1 cellular context compared by ENCODE assay signal in the genomic region with DNA sequence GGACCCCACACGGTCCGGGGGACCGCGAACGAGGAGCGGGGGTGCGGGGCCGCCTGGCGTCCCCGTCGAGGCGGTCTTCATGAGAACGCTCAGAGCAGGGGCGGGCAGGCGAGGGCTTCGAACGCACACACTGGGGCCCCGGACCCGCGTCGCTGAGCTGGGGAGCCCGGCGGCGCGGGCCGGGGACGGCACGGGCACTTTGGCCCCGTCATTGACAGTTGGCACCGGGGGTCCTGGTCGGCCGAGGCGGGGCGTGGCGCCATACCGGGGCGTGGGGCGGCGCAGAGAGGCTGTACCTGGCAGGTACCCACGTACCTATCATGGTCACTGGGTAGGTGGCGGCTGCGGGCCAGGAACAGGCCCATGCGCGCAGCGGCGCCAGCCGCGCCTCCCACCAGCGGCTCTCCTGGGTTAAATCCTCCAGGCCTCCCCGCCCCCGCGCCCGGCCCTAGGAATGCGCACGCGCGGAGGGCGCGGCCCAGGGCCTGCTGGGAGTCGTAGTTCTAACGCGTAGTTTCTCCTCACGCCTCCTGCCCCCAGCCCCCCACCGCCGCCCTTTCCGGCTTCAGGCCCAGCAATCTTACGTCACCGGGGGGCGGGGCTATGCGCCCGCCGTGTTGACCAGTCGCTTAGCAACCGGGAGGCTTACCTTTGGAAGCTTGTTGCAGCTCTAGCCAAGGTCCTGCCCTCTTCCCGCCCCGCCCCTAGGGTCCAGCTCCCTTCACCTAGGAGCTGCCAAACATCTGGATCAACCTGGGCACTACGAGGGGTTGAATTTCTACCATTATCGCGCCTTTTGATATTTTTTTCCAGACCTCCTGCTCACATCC.
TF ChIP-seq lines count a peak whose summit lies in the region.

A gene (plus strand): TSS at position 628 of the 830 bp plus-strand sequence.
A gene (minus strand): TSS at position 420 of the 830 bp plus-strand sequence.

TF ChIP-seq in K562, 482 proteins besides CTCF, POLR2A, EP300 and RAD21 (continued from another document and continues in another):
- TF ChIP-seq, protein P1, sequence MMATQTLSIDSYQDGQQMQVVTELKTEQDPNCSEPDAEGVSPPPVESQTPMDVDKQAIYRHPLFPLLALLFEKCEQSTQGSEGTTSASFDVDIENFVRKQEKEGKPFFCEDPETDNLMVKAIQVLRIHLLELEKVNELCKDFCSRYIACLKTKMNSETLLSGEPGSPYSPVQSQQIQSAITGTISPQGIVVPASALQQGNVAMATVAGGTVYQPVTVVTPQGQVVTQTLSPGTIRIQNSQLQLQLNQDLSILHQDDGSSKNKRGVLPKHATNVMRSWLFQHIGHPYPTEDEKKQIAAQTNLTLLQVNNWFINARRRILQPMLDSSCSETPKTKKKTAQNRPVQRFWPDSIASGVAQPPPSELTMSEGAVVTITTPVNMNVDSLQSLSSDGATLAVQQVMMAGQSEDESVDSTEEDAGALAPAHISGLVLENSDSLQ (IDR thresholded peaks at IDR 0.05): no peak
- no peak for TF ChIP-seq ZNF324 (CRISPR knock-in tag; IDR thresholded peaks at IDR 0.05)
- TF ChIP-seq, protein P2, sequence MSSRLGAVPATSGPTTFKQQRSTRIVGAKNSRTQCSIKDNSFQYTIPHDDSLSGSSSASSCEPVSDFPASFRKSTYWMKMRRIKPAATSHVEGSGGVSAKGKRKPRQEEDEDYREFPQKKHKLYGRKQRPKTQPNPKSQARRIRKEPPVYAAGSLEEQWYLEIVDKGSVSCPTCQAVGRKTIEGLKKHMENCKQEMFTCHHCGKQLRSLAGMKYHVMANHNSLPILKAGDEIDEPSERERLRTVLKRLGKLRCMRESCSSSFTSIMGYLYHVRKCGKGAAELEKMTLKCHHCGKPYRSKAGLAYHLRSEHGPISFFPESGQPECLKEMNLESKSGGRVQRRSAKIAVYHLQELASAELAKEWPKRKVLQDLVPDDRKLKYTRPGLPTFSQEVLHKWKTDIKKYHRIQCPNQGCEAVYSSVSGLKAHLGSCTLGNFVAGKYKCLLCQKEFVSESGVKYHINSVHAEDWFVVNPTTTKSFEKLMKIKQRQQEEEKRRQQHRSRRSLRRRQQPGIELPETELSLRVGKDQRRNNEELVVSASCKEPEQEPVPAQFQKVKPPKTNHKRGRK (tag; IDR thresholded peaks at IDR 0.05): no peak
- 0 out of 2 replicates have a peak, but pooled peaks have one; percentile 50 for TF ChIP-seq SREBF1 (IDR thresholded peaks at IDR 0.05; ENCODE audit: borderline replicate concordance, low read depth, low read length)
- TF ChIP-seq CBX3 (IDR thresholded peaks at IDR 0.05; ENCODE audit: borderline replicate concordance in 1 of 2, low read length in 2 of 2): no peak
- TF ChIP-seq, protein P3, sequence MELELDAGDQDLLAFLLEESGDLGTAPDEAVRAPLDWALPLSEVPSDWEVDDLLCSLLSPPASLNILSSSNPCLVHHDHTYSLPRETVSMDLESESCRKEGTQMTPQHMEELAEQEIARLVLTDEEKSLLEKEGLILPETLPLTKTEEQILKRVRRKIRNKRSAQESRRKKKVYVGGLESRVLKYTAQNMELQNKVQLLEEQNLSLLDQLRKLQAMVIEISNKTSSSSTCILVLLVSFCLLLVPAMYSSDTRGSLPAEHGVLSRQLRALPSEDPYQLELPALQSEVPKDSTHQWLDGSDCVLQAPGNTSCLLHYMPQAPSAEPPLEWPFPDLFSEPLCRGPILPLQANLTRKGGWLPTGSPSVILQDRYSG (tag; conservative IDR thresholded peaks at IDR 0.05; ENCODE audit: low read depth): no peak
- TF ChIP-seq PHF21A (IDR thresholded peaks at IDR 0.05; ENCODE audit: borderline replicate concordance, low read depth): no peak
- TF ChIP-seq, protein P4, sequence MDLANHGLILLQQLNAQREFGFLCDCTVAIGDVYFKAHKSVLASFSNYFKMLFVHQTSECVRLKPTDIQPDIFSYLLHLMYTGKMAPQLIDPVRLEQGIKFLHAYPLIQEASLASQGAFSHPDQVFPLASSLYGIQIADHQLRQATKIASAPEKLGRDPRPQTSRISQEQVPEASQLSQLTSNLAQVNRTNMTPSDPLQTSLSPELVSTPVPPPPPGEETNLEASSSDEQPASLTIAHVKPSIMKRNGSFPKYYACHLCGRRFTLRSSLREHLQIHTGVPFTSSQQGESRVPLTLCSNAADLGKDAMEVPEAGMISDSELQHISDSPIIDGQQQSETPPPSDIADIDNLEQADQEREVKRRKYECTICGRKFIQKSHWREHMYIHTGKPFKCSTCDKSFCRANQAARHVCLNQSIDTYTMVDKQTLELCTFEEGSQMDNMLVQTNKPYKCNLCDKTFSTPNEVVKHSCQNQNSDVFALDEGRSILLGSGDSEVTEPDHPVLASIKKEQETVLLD (IDR thresholded peaks at IDR 0.05): 0 out of 2 replicates have a peak, but pooled peaks have one; percentile 24
- no peak for TF ChIP-seq ZNF140 (CRISPR knock-in tag; IDR thresholded peaks at IDR 0.05)
- TF ChIP-seq ZNF197 (CRISPR knock-in tag; IDR thresholded peaks at IDR 0.05; ENCODE audit: low read depth): no peak
- no peak for TF ChIP-seq HNRNPK (IDR thresholded peaks at IDR 0.05; ENCODE audit: low read depth, low read length, poor library complexity, severe bottlenecking)
- TF ChIP-seq DMBX1 (CRISPR knock-in tag; IDR thresholded peaks at IDR 0.05; ENCODE audit: borderline replicate concordance): no peak
- TF ChIP-seq TAF7 (tag; IDR thresholded peaks at IDR 0.05): no peak
- peak; percentile 87 for TF ChIP-seq GABPB1 (CRISPR knock-in tag; IDR thresholded peaks at IDR 0.05)
- TF ChIP-seq ARNT (IDR thresholded peaks at IDR 0.05): no peak
- peak; percentile 97 for TF ChIP-seq ATF7 (IDR thresholded peaks at IDR 0.05)
- TF ChIP-seq ZBTB1 (CRISPR knock-in tag; IDR thresholded peaks at IDR 0.05; ENCODE audit: borderline replicate concordance, low read depth): no peak
- TF ChIP-seq BRD4 (IDR thresholded peaks at IDR 0.05): 0 out of 2 replicates have a peak, but pooled peaks have one; percentile 47
- TF ChIP-seq HNRNPUL1 (IDR thresholded peaks at IDR 0.05; ENCODE audit: low read length): no peak
- TF ChIP-seq, protein P5, sequence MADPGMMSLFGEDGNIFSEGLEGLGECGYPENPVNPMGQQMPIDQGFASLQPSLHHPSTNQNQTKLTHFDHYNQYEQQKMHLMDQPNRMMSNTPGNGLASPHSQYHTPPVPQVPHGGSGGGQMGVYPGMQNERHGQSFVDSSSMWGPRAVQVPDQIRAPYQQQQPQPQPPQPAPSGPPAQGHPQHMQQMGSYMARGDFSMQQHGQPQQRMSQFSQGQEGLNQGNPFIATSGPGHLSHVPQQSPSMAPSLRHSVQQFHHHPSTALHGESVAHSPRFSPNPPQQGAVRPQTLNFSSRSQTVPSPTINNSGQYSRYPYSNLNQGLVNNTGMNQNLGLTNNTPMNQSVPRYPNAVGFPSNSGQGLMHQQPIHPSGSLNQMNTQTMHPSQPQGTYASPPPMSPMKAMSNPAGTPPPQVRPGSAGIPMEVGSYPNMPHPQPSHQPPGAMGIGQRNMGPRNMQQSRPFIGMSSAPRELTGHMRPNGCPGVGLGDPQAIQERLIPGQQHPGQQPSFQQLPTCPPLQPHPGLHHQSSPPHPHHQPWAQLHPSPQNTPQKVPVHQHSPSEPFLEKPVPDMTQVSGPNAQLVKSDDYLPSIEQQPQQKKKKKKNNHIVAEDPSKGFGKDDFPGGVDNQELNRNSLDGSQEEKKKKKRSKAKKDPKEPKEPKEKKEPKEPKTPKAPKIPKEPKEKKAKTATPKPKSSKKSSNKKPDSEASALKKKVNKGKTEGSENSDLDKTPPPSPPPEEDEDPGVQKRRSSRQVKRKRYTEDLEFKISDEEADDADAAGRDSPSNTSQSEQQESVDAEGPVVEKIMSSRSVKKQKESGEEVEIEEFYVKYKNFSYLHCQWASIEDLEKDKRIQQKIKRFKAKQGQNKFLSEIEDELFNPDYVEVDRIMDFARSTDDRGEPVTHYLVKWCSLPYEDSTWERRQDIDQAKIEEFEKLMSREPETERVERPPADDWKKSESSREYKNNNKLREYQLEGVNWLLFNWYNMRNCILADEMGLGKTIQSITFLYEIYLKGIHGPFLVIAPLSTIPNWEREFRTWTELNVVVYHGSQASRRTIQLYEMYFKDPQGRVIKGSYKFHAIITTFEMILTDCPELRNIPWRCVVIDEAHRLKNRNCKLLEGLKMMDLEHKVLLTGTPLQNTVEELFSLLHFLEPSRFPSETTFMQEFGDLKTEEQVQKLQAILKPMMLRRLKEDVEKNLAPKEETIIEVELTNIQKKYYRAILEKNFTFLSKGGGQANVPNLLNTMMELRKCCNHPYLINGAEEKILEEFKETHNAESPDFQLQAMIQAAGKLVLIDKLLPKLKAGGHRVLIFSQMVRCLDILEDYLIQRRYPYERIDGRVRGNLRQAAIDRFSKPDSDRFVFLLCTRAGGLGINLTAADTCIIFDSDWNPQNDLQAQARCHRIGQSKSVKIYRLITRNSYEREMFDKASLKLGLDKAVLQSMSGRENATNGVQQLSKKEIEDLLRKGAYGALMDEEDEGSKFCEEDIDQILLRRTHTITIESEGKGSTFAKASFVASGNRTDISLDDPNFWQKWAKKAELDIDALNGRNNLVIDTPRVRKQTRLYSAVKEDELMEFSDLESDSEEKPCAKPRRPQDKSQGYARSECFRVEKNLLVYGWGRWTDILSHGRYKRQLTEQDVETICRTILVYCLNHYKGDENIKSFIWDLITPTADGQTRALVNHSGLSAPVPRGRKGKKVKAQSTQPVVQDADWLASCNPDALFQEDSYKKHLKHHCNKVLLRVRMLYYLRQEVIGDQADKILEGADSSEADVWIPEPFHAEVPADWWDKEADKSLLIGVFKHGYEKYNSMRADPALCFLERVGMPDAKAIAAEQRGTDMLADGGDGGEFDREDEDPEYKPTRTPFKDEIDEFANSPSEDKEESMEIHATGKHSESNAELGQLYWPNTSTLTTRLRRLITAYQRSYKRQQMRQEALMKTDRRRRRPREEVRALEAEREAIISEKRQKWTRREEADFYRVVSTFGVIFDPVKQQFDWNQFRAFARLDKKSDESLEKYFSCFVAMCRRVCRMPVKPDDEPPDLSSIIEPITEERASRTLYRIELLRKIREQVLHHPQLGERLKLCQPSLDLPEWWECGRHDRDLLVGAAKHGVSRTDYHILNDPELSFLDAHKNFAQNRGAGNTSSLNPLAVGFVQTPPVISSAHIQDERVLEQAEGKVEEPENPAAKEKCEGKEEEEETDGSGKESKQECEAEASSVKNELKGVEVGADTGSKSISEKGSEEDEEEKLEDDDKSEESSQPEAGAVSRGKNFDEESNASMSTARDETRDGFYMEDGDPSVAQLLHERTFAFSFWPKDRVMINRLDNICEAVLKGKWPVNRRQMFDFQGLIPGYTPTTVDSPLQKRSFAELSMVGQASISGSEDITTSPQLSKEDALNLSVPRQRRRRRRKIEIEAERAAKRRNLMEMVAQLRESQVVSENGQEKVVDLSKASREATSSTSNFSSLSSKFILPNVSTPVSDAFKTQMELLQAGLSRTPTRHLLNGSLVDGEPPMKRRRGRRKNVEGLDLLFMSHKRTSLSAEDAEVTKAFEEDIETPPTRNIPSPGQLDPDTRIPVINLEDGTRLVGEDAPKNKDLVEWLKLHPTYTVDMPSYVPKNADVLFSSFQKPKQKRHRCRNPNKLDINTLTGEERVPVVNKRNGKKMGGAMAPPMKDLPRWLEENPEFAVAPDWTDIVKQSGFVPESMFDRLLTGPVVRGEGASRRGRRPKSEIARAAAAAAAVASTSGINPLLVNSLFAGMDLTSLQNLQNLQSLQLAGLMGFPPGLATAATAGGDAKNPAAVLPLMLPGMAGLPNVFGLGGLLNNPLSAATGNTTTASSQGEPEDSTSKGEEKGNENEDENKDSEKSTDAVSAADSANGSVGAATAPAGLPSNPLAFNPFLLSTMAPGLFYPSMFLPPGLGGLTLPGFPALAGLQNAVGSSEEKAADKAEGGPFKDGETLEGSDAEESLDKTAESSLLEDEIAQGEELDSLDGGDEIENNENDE (IDR thresholded peaks at IDR 0.05; ENCODE audit: low read depth, low read length): no peak
- TF ChIP-seq, protein P6, sequence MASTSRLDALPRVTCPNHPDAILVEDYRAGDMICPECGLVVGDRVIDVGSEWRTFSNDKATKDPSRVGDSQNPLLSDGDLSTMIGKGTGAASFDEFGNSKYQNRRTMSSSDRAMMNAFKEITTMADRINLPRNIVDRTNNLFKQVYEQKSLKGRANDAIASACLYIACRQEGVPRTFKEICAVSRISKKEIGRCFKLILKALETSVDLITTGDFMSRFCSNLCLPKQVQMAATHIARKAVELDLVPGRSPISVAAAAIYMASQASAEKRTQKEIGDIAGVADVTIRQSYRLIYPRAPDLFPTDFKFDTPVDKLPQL (IDR thresholded peaks at IDR 0.05; ENCODE audit: extremely low read depth, insufficient read length): no peak
- TF ChIP-seq PPARD (CRISPR knock-in tag; IDR thresholded peaks at IDR 0.05): no peak
- TF ChIP-seq, protein P7, sequence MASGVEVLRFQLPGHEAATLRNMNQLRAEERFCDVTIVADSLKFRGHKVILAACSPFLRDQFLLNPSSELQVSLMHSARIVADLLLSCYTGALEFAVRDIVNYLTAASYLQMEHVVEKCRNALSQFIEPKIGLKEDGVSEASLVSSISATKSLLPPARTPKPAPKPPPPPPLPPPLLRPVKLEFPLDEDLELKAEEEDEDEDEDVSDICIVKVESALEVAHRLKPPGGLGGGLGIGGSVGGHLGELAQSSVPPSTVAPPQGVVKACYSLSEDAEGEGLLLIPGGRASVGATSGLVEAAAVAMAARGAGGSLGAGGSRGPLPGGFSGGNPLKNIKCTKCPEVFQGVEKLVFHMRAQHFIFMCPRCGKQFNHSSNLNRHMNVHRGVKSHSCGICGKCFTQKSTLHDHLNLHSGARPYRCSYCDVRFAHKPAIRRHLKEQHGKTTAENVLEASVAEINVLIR (CRISPR knock-in tag; IDR thresholded peaks at IDR 0.05): peak; percentile 80
- TF ChIP-seq POLR2H (tag; IDR thresholded peaks at IDR 0.05; ENCODE audit: low read depth): no peak
- TF ChIP-seq U2AF1 (optimal IDR thresholded peaks at IDR 0.05; ENCODE audit: low read depth, low read length): peak; percentile 57
- peak; percentile 20 for TF ChIP-seq BHLHE40 (IDR thresholded peaks at IDR 0.05; ENCODE audit: low read length)
- TF ChIP-seq HDGF (IDR thresholded peaks at IDR 0.05): no peak
- no peak for TF ChIP-seq ZNF586 (CRISPR knock-in tag; conservative IDR thresholded peaks at IDR 0.05)
- TF ChIP-seq ARHGAP35 (IDR thresholded peaks at IDR 0.05; ENCODE audit: partially characterized antibody): no peak
- TF ChIP-seq ELF1 (tag; IDR thresholded peaks at IDR 0.05): peak; percentile 88
- peak in 1 of 2 experiments; percentile 80; a peak in 2 of 4 replicates for TF ChIP-seq CSDE1 (IDR thresholded peaks at IDR 0.05)
- TF ChIP-seq, protein P8, sequence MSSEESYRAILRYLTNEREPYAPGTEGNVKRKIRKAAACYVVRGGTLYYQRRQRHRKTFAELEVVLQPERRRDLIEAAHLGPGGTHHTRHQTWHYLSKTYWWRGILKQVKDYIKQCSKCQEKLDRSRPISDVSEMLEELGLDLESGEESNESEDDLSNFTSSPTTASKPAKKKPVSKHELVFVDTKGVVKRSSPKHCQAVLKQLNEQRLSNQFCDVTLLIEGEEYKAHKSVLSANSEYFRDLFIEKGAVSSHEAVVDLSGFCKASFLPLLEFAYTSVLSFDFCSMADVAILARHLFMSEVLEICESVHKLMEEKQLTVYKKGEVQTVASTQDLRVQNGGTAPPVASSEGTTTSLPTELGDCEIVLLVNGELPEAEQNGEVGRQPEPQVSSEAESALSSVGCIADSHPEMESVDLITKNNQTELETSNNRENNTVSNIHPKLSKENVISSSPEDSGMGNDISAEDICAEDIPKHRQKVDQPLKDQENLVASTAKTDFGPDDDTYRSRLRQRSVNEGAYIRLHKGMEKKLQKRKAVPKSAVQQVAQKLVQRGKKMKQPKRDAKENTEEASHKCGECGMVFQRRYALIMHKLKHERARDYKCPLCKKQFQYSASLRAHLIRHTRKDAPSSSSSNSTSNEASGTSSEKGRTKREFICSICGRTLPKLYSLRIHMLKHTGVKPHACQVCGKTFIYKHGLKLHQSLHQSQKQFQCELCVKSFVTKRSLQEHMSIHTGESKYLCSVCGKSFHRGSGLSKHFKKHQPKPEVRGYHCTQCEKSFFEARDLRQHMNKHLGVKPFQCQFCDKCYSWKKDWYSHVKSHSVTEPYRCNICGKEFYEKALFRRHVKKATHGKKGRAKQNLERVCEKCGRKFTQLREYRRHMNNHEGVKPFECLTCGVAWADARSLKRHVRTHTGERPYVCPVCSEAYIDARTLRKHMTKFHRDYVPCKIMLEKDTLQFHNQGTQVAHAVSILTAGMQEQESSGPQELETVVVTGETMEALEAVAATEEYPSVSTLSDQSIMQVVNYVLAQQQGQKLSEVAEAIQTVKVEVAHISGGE (CRISPR knock-in tag; IDR thresholded peaks at IDR 0.05): no peak
- TF ChIP-seq CBX1 (IDR thresholded peaks at IDR 0.05; ENCODE audit: low read depth): no peak
